In the genomic region with DNA sequence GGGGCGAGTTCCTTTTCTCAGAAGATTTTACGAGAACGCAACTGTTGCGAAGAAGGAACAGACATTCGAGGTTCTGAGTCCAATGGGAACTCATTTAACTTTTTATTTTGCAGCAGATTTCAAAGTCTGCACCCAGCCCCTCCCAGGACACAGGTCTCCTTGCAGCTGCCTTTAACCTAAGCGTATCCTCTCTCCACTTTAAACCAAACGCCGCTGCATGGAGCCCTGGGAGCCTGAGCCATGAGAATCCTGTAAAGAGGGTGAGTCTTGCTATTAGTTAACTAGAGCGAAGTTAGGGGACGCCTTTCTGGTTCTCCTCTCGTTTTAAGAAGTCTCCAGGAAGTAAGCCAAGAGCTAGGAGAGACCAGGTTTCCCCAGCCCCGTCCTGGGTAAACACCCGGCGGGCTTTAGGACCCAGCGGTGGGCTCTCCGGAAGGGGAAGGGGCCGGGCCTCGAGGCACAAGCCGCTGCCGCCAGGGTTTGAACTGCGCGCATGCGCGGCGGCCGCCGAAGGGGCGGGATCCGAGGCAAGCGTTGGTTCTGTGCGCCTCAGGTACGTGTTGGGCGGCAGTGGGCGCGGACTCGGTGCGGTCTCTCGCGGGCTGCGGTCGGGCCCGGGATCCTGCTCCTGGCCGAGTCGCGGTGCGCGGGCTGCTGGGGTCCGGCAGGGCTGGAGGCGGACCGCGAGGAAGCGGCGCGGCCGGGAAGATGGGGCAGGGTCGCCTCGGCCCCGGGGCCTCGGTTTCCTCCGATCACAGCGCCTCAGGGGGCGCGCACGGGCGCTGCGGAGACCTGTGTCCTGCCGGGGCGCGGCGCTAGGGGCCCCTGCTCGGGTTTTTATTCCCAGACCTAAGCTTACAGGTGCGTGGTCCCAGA, we compare ENCODE assay signal across 1 cellular context.
TF ChIP-seq lines count a peak whose summit lies in the region.

TDP1 (plus strand) TSS at position 510 of the 876 bp plus-strand sequence. CDS start 7,188 bp downstream, outside the sequence.

TF ChIP-seq in HEK293, 187 proteins besides CTCF, POLR2A, EP300 and RAD21 (continued from another document):
- TF ChIP-seq ZNF449 (tag by site-specific recombination; IDR thresholded peaks at IDR 0.05) (peak; percentile 89), ZNF707 (tag by site-specific recombination; IDR thresholded peaks at IDR 0.05) (no peak), ZBTB21 (tag by site-specific recombination; IDR thresholded peaks at IDR 0.05) (no peak), SALL2 (tag by site-specific recombination; IDR thresholded peaks at IDR 0.05; ENCODE audit: borderline replicate concordance) (no peak), TSHZ1 (tag by site-specific recombination; IDR thresholded peaks at IDR 0.05; ENCODE audit: borderline replicate concordance) (no peak), KLF16 (tag by site-specific recombination; IDR thresholded peaks at IDR 0.05) (peak; percentile 48; the same call in 1 of the 2 replicates), ZNF24 (tag by site-specific recombination; IDR thresholded peaks at IDR 0.05) (peak; percentile 33; the same call in 1 of the 2 replicates), ZBTB48 (tag by site-specific recombination; IDR thresholded peaks at IDR 0.05) (peak; percentile 96), ZNF629 (tag by site-specific recombination; IDR thresholded peaks at IDR 0.05) (peak; percentile 14; the same call in 1 of the 2 replicates), KLF8 (tag by site-specific recombination; IDR thresholded peaks at IDR 0.05) (peak; percentile 75), ZNF239 (tag by site-specific recombination; IDR thresholded peaks at IDR 0.05) (no peak), ZNF391 (tag by site-specific recombination; IDR thresholded peaks at IDR 0.05; ENCODE audit: borderline replicate concordance, low read depth) (peak; percentile 40; the same call in 1 of the 2 replicates), ZNF335 (tag by site-specific recombination; conservative IDR thresholded peaks at IDR 0.05) (peak; percentile 79), ZXDB (tag by site-specific recombination; IDR thresholded peaks at IDR 0.05) (peak; percentile 53; the same call in 1 of the 2 replicates), ZNF423 (tag by site-specific recombination; IDR thresholded peaks at IDR 0.05) (no peak), ZNF501 (tag by site-specific recombination; IDR thresholded peaks at IDR 0.05) (peak; percentile 55; the same call in 1 of the 2 replicates), ZIC2 (tag by site-specific recombination; IDR thresholded peaks at IDR 0.05) (no peak), ZNF157 (tag by site-specific recombination; IDR thresholded peaks at IDR 0.05) (no peak), SP3 (tag by site-specific recombination; IDR thresholded peaks at IDR 0.05) (peak; percentile 82), ZBTB1 (tag by site-specific recombination; IDR thresholded peaks at IDR 0.05) (no peak), KLF9 (tag by site-specific recombination; IDR thresholded peaks at IDR 0.05; ENCODE audit: low read depth) (peak; percentile 66), RBAK (tag by site-specific recombination; IDR thresholded peaks at IDR 0.05) (no peak), EGR2 (tag by site-specific recombination; IDR thresholded peaks at IDR 0.05; ENCODE audit: low read depth) (peak; percentile 52), ZSCAN16 (tag by site-specific recombination; IDR thresholded peaks at IDR 0.05) (no peak), ZNF140 (tag by site-specific recombination; IDR thresholded peaks at IDR 0.05) (no peak), ZEB2 (tag by site-specific recombination; IDR thresholded peaks at IDR 0.05) (peak; percentile 28), ZNF76 (tag by site-specific recombination; IDR thresholded peaks at IDR 0.05; ENCODE audit: borderline replicate concordance, low read depth) (peak; percentile 61; the same call in 1 of the 2 replicates), ZNF510 (tag by site-specific recombination; IDR thresholded peaks at IDR 0.05; ENCODE audit: insufficient replicate concordance) (no peak), ZNF660 (tag by site-specific recombination; IDR thresholded peaks at IDR 0.05) (peak; percentile 76; the same call in 1 of the 2 replicates), ZBTB11 (tag by site-specific recombination; conservative IDR thresholded peaks at IDR 0.05; ENCODE audit: low read depth) (peak; percentile 48), ZFP69B (tag by site-specific recombination; IDR thresholded peaks at IDR 0.05) (peak; percentile 47)
- TF ChIP-seq, protein P1, sequence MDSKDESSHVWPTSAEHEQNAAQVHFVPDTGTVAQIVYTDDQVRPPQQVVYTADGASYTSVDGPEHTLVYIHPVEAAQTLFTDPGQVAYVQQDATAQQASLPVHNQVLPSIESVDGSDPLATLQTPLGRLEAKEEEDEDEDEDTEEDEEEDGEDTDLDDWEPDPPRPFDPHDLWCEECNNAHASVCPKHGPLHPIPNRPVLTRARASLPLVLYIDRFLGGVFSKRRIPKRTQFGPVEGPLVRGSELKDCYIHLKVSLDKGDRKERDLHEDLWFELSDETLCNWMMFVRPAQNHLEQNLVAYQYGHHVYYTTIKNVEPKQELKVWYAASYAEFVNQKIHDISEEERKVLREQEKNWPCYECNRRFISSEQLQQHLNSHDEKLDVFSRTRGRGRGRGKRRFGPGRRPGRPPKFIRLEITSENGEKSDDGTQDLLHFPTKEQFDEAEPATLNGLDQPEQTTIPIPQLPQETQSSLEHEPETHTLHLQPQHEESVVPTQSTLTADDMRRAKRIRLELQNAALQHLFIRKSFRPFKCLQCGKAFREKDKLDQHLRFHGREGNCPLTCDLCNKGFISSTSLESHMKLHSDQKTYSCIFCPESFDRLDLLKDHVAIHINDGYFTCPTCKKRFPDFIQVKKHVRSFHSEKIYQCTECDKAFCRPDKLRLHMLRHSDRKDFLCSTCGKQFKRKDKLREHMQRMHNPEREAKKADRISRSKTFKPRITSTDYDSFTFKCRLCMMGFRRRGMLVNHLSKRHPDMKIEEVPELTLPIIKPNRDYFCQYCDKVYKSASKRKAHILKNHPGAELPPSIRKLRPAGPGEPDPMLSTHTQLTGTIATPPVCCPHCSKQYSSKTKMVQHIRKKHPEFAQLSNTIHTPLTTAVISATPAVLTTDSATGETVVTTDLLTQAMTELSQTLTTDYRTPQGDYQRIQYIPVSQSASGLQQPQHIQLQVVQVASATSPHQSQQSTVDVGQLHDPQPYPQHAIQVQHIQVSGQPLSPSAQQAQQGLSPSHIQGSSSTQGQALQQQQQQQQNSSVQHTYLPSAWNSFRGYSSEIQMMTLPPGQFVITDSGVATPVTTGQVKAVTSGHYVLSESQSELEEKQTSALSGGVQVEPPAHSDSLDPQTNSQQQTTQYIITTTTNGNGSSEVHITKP (tag by site-specific recombination; IDR thresholded peaks at IDR 0.05), result peak; percentile 83
- TF ChIP-seq, protein P2, sequence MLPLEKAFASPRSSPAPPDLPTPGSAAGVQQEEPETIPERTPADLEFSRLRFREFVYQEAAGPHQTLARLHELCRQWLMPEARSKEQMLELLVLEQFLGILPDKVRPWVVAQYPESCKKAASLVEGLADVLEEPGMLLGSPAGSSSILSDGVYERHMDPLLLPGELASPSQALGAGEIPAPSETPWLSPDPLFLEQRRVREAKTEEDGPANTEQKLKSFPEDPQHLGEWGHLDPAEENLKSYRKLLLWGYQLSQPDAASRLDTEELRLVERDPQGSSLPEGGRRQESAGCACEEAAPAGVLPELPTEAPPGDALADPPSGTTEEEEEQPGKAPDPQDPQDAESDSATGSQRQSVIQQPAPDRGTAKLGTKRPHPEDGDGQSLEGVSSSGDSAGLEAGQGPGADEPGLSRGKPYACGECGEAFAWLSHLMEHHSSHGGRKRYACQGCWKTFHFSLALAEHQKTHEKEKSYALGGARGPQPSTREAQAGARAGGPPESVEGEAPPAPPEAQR (tag by site-specific recombination; IDR thresholded peaks at IDR 0.05), result no peak
- TF ChIP-seq, protein P3, sequence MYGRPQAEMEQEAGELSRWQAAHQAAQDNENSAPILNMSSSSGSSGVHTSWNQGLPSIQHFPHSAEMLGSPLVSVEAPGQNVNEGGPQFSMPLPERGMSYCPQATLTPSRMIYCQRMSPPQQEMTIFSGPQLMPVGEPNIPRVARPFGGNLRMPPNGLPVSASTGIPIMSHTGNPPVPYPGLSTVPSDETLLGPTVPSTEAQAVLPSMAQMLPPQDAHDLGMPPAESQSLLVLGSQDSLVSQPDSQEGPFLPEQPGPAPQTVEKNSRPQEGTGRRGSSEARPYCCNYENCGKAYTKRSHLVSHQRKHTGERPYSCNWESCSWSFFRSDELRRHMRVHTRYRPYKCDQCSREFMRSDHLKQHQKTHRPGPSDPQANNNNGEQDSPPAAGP (tag by site-specific recombination; IDR thresholded peaks at IDR 0.05), result peak; percentile 68
- TF ChIP-seq, protein P4, sequence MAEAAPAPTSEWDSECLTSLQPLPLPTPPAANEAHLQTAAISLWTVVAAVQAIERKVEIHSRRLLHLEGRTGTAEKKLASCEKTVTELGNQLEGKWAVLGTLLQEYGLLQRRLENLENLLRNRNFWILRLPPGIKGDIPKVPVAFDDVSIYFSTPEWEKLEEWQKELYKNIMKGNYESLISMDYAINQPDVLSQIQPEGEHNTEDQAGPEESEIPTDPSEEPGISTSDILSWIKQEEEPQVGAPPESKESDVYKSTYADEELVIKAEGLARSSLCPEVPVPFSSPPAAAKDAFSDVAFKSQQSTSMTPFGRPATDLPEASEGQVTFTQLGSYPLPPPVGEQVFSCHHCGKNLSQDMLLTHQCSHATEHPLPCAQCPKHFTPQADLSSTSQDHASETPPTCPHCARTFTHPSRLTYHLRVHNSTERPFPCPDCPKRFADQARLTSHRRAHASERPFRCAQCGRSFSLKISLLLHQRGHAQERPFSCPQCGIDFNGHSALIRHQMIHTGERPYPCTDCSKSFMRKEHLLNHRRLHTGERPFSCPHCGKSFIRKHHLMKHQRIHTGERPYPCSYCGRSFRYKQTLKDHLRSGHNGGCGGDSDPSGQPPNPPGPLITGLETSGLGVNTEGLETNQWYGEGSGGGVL (tag by site-specific recombination; IDR thresholded peaks at IDR 0.05), result 0 out of 2 replicates have a peak, but pooled peaks have one; percentile 17
- TF ChIP-seq, protein P5, sequence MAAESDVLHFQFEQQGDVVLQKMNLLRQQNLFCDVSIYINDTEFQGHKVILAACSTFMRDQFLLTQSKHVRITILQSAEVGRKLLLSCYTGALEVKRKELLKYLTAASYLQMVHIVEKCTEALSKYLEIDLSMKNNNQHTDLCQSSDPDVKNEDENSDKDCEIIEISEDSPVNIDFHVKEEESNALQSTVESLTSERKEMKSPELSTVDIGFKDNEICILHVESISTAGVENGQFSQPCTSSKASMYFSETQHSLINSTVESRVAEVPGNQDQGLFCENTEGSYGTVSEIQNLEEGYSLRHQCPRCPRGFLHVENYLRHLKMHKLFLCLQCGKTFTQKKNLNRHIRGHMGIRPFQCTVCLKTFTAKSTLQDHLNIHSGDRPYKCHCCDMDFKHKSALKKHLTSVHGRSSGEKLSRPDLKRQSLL (tag by site-specific recombination; IDR thresholded peaks at IDR 0.05), result peak; percentile 32; the same call in 1 of the 2 replicates
